In the genomic region with DNA sequence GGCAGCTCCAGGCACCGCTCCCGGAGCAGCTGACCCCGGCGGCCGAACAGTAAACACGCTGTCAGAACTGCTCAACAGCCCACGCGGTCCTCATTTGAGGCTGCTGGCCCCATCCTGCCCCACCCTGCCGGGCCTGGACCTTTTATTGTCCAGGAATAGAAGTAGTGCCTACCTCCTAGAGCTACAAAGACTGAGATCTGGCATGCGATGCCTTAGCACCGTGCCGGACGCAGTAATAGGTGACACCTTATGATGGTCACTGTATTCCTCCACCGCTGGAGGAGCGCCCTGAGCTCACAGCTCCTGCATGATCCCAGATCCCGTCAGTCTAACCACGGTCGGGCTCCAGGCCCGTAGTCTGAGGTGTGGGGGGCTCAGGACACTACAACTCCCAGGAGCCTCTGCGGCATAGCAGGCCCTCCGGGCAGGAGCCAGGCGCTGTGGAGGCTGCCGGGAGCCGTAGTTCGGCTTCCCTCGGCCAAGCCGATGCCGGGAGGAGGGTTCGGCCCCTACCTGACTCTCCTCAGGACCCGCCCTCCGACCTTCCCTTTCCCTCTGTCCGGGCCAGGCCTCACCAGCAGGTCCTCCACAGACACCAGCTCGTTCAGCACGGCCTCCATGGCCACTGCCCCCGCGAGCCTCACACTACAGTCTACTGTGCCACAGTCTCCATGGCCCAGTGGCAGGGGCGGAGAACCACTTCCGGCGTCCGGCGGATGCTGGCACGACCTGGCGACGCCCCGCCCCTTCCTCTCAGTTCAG, we compare ENCODE assay signal across 8 cellular contexts. TPM values are rescaled to one million over a fixed set of nuclear protein-coding genes. Genes with fewer than 3 reads are reported as not detected.
DNase-seq lines count a peak whose midpoint lies in the region; ATAC-seq, FAIRE-seq and TF ChIP-seq lines count a peak whose summit lies in the region.

Gene FIS1 (minus strand): TSS at position 697 of the 762 bp plus-strand sequence. CDS start 77 bp downstream, at position 620.

- ATAC-seq in HG02852 (IDR thresholded peaks at IDR 0.05; ENCODE audit: unreplicated experiment): peak; percentile 92
- peak; percentile 96 to 97 for ATAC-seq in left cardiac atrium

- intact Hi-C loops in left cardiac atrium (cut with DNase I) (no loop called here), prostate gland (cut with DNase I) (loop anchor here (2.0 kb wide), 1 partner anchor 28 kb away; the partner anchor contains the start of gene PLOD3)

- H3K36me3 ChIP-seq in prostate gland: peaks cover 0 to 7% of the 10 kb centered on the region in 2 donors
- no peaks in the 10 kb centered on the region for H3K36me3 ChIP-seq in urinary bladder (ENCODE audit: insufficient read depth)

- DNase-seq in GM12892 (ENCODE audit: insufficient read length) (peak; percentile 91), NCI-H146 (lab: John Stamatoyannopoulos, UW) (peak; percentile 92), T-helper 1 cell (peak; percentile 85 to 94 (median 90)), amniotic epithelial cell (ENCODE audit: low read depth) (peak; percentile 85), left cardiac atrium (peak; percentile 97), prostate gland (ENCODE audit: low spot score) (peak; percentile 92)

- H3K4me1 ChIP-seq in prostate gland (replicated peaks) (no peaks in the 10 kb centered on the region), urinary bladder (ENCODE audit: insufficient read depth) (no peaks in the 10 kb centered on the region)

- FAIRE-seq in GM12892 (lab: Jason Lieb, UNC): peak; percentile 91

- TF ChIP-seq CTCF in prostate gland (IDR thresholded peaks at IDR 0.05): peak; percentile 83 to 96 (median 90)

- no peaks in the 10 kb centered on the region for H3K27me3 ChIP-seq in prostate gland (replicated peaks; ENCODE audit: insufficient read depth)

- H3K27ac ChIP-seq in prostate gland (peak within 1 kb of the TSS; percentile 97), urinary bladder (ENCODE audit: low read depth) (peak within 1 kb of the TSS; percentile 94)

- no peaks in the 10 kb centered on the region for H3K9me3 ChIP-seq in prostate gland

- WGBS in prostate gland: 0% methylated on average over 40 of the region's 45 CpGs
- WGBS in urinary bladder: under 1% methylated on average over 45 of the region's 45 CpGs

- TF ChIP-seq POLR2A in GM12892 (IDR thresholded peaks at IDR 0.05; ENCODE audit: low read depth, low read length): peak; percentile 74; the same call in 1 of the 2 replicates
- peak; percentile 54 for TF ChIP-seq POLR2A in prostate gland (IDR thresholded peaks at IDR 0.05)

- H3K4me3 ChIP-seq in prostate gland (peak within 1 kb of the TSS; percentile 54 to 78), urinary bladder (ENCODE audit: low read depth, low read length) (peak within 1 kb of the TSS; percentile 72)

RNA-seq across cellular contexts. Expression of gene FIS1, which starts in this region (rescaled TPM):
- 85.7 TPM for polyA plus RNA-seq in GM12892 (2012; ENCODE audit: missing spikeins)
- total RNA-seq in left cardiac atrium (100 to 1,000 TPM; 251 to 257 TPM), prostate gland (100 to 1,000 TPM; 238 to 256 TPM), urinary bladder (66.7 TPM)
- 247 TPM for polyA plus RNA-seq in urinary bladder

Comparison
In these comparisons a context has a peak if more than half of its experiments do, and no peak if none do; other contexts are left out.
1. Peak in every context shown above with its lines: DNase-seq, ATAC-seq, H3K4me3 ChIP-seq and H3K27ac ChIP-seq.